Comparison of ENCODE assay signal across 8 cellular contexts in genomic region chr16:66830422-66831404, GRCh38. TPM values are rescaled to one million over a fixed set of nuclear protein-coding genes. Genes with fewer than 3 reads are reported as not detected.
DNase-seq lines count a peak whose midpoint lies in the region; ATAC-seq, FAIRE-seq and TF ChIP-seq lines count a peak whose summit lies in the region.

NAE1 (minus strand) TSS chr16:66830976; CDS start chr16:66830899, 77 bp downstream.

- FAIRE-seq in HTR-8/SVneo (lab: Jason Lieb, UNC) = peak; percentile 97

- H3K27me3 Mint-ChIP-seq in endothelial cell (ENCODE audit: unreplicated experiment) = no peaks in the 10 kb centered on the region

- H3K4me3 Mint-ChIP-seq in endothelial cell (ENCODE audit: unreplicated experiment) = peak within 1 kb of the TSS; percentile 77

- peaks cover 12% of the 10 kb centered on the region for H3K4me1 Mint-ChIP-seq in endothelial cell (ENCODE audit: unreplicated experiment)

- in situ Hi-C loops in Caki2 (cut with HindIII; ENCODE audit: low pct_unique_long_range_greater_than_20kb, low sequenced_read_pairs) = no loop called here

- peaks cover 10% of the 10 kb centered on the region for H3K36me3 Mint-ChIP-seq in endothelial cell (ENCODE audit: low read depth, unreplicated experiment)

- peak; percentile 79 for ATAC-seq in GM21367 (IDR thresholded peaks at IDR 0.05; ENCODE audit: unreplicated experiment)

- peak; percentile 86 for DNase-seq in Caki2 (ENCODE audit: low read depth)
- peak; percentile 96 for DNase-seq in HTR-8/SVneo (ENCODE audit: insufficient read length, low spot score)
- peak; percentile 81 for DNase-seq in NOMO-1 treated with DMSO at 0.1 percent for 48 hours (lab: John Stamatoyannopoulos, UW; ENCODE audit: unreplicated experiment)
- peak; percentile 56 for DNase-seq in activated CD8-positive, alpha-beta memory T cell treated with anti-CD3 and anti-CD28 coated beads, Interleukin-2, amount 50 U/mL, for 1 hour (ENCODE audit: extremely low read depth)
- peak; percentile 97 for DNase-seq in endothelial cell (ENCODE audit: low spot score)
- DNase-seq in midbrain (lab: John Stamatoyannopoulos, UW) = peak; percentile 89
- DNase-seq in stimulated activated CD8-positive, alpha-beta memory T cell treated with anti-CD3 and anti-CD28 coated beads, Interleukin-2, amount 100 ng/mL, for 1 hour (ENCODE audit: low read depth in 2 of 2) = peak; percentile 76 to 84

- no peaks in the 10 kb centered on the region for H3K9me3 Mint-ChIP-seq in endothelial cell (ENCODE audit: unreplicated experiment)

- H3K27ac Mint-ChIP-seq in endothelial cell (ENCODE audit: unreplicated experiment) = no peak within 1 kb of the TSS

- TF ChIP-seq CTCF in endothelial cell (IDR thresholded peaks at IDR 0.05; ENCODE audit: unreplicated experiment) = peak; percentile 88

RNA-seq across cellular contexts. Expression of gene NAE1, which starts in this region (rescaled TPM):
- total RNA-seq in Caki2 (2014; rRNA removed; shearing (Covaris generic); ENCODE audit: low replicate concordance) = 87.0 and 133 TPM in 2 replicates
- 63.9 TPM for total RNA-seq in endothelial cell (ENCODE audit: unreplicated experiment)

Comparison
In these comparisons a context has a peak if more than half of its experiments do, and no peak if none do; other contexts are left out.
1. Peak in every context shown above with its lines: DNase-seq and ATAC-seq.